In genomic region chr18:33761363-33761762, GRCh38 we compare ENCODE assay signal across 8 cellular contexts.
DNase-seq lines count a peak whose midpoint lies in the region; TF ChIP-seq lines count a peak whose summit lies in the region.

No MANE protein-coding gene starts in this region.

- H3K4me1 Mint-ChIP-seq in brain (peaks cover 2% of the 10 kb centered on the region), nephron (peaks cover under 1% of the 10 kb centered on the region)

- H3K36me3 Mint-ChIP-seq in brain (no peaks in the 10 kb centered on the region), nephron (ENCODE audit: low read depth) (no peaks in the 10 kb centered on the region)

- H3K9me3 Mint-ChIP-seq in brain (peaks cover 0 to 5% (median 0%) of the 10 kb centered on the region in 5 experiments), nephron (peaks cover 2% of the 10 kb centered on the region)

- in situ Hi-C loops in G401 (cut with HindIII; ENCODE audit: low sequenced_read_pairs): no loop called here

- DNase-seq in G401 (ENCODE audit: low spot score): peak; percentile 12
- peak; percentile 45 for DNase-seq in NCI-H1105 (lab: John Stamatoyannopoulos, UW)
- no peak for DNase-seq in effector memory CD4-positive, alpha-beta T cell
- DNase-seq in activated effector memory CD4-positive, alpha-beta T cell treated with Interleukin-2 at 50 U/mL for 16 hours: no peak
- DNase-seq in GF-D8 (lab: John Stamatoyannopoulos, UW): no peak
- no peak for DNase-seq in iPS-NIHi7 (ENCODE audit: extremely low spot score)

- peak; percentile 75 to 81 for TF ChIP-seq CTCF in brain (conservative IDR thresholded peaks at IDR 0.05)
- peak; percentile 52 to 60 (median 55) for TF ChIP-seq CTCF in nephron (IDR thresholded peaks at IDR 0.05; ENCODE audit: unreplicated experiment in 3 of 3)

- H3K4me3 ChIP-seq in effector memory CD4-positive, alpha-beta T cell (ENCODE audit: insufficient read depth, low read depth, low read length, poor library complexity, severe bottlenecking): no peak overlapping the region

- no peaks in the 10 kb centered on the region for H3K36me3 ChIP-seq in effector memory CD4-positive, alpha-beta T cell (ENCODE audit: control insufficient read depth, insufficient read depth, low read length)

- H3K27me3 ChIP-seq in effector memory CD4-positive, alpha-beta T cell (replicated peaks; ENCODE audit: control insufficient read depth, insufficient read depth, low read length, poor library complexity, severe bottlenecking): no peaks in the 10 kb centered on the region

- H3K27ac Mint-ChIP-seq in brain (no peak overlapping the region), nephron (no peak overlapping the region)

- H3K4me1 ChIP-seq in effector memory CD4-positive, alpha-beta T cell (ENCODE audit: control insufficient read depth, insufficient read depth, low read length, poor library complexity, severe bottlenecking): no peaks in the 10 kb centered on the region

- no peaks in the 10 kb centered on the region for H3K27me3 Mint-ChIP-seq in brain
- H3K27me3 Mint-ChIP-seq in nephron (ENCODE audit: low read depth): no peaks in the 10 kb centered on the region

- H3K27ac ChIP-seq in effector memory CD4-positive, alpha-beta T cell (ENCODE audit: insufficient read depth, low read length, poor library complexity, severe bottlenecking): no peak overlapping the region

- H3K4me3 Mint-ChIP-seq in brain: no peak overlapping the region
- H3K4me3 Mint-ChIP-seq in nephron: no peak overlapping the region

- H3K9me3 ChIP-seq in effector memory CD4-positive, alpha-beta T cell (ENCODE audit: control insufficient read depth, low read length): no peaks in the 10 kb centered on the region

Comparison
In these comparisons a context has a peak if more than half of its experiments do, and no peak if none do; other contexts are left out.
1. DNase-seq: peak in G401 (single experiment) and NCI-H1105 (single experiment); none in effector memory CD4-positive, alpha-beta T cell (0 of 3), activated effector memory CD4-positive, alpha-beta T cell treated with Interleukin-2 at 50 U/mL for 16 hours (single experiment), GF-D8 (single experiment) and iPS-NIHi7 (single experiment).